ENCODE assay signal across 8 cellular contexts in genomic region chr14:58297412-58297761, GRCh38. TPM values are rescaled to one million over a fixed set of nuclear protein-coding genes. Genes with fewer than 3 reads are reported as not detected.
DNase-seq lines count a peak whose midpoint lies in the region; ATAC-seq and TF ChIP-seq lines count a peak whose summit lies in the region.

No MANE protein-coding gene starts in this region.

- H3K4me3 Mint-ChIP-seq in T-helper 2 cell treated with Interferon-gamma antibody and Interleukin-4, amounts not matched to agents 5 μg/mL and 100 μg/mL, for 36 hours = no peak overlapping the region

- H3K9me3 Mint-ChIP-seq in T-helper 2 cell treated with Interferon-gamma antibody and Interleukin-4, amounts not matched to agents 5 μg/mL and 100 μg/mL, for 36 hours = no peaks in the 10 kb centered on the region

- no peaks in the 10 kb centered on the region for H3K9me3 ChIP-seq in SK-N-MC (ENCODE audit: low read depth, low read length)
- H3K9me3 ChIP-seq in iPS-20b (ENCODE audit: insufficient read depth, low read depth, low read length) = no peaks in the 10 kb centered on the region

- H3K4me1 ChIP-seq in iPS-20b (ENCODE audit: insufficient read depth, low read length) = peaks cover 5% of the 10 kb centered on the region; the same call in 1 of the 2 replicates

- H3K36me3 ChIP-seq in SK-N-MC (ENCODE audit: insufficient read depth, low read length) = peaks cover 45% of the 10 kb centered on the region
- peaks cover 39% of the 10 kb centered on the region for H3K36me3 ChIP-seq in iPS-20b (ENCODE audit: insufficient read depth, low read depth, low read length)

- no peaks in the 10 kb centered on the region for H3K27me3 Mint-ChIP-seq in T-helper 2 cell treated with Interferon-gamma antibody and Interleukin-4, amounts not matched to agents 5 μg/mL and 100 μg/mL, for 36 hours (ENCODE audit: low read depth)

- H3K27ac ChIP-seq in SK-N-MC = peak overlapping the region; percentile 99
- no peak overlapping the region for H3K27ac ChIP-seq in iPS-20b (ENCODE audit: low read length)

- H3K4me3 ChIP-seq in AG10803 (ENCODE audit: low read length) (peak overlapping the region; percentile 94), SK-N-MC (peak overlapping the region; percentile 98), iPS-20b (ENCODE audit: low read length) (peak overlapping the region; percentile 94)

- DNase-seq in AG10803 (ENCODE audit: low read depth) = peak; percentile 65
- DNase-seq in SK-N-MC (ENCODE audit: low read depth, low spot score) = peak; percentile 22
- DNase-seq in ureter (ENCODE audit: low spot score) = peak; percentile 54
- no peak for DNase-seq in T-helper 2 cell treated with Interferon-gamma antibody and Interleukin-4, amounts not matched to agents 5 μg/mL and 100 μg/mL, for 36 hours (ENCODE audit: low spot score)
- no peak for DNase-seq in A172 (ENCODE audit: low spot score)
- no peak for DNase-seq in activated T-cell treated with anti-CD3 and anti-CD28 coated beads, Interleukin-2, amount 50 U/mL, for 1 hour

- H3K4me1 Mint-ChIP-seq in T-helper 2 cell treated with Interferon-gamma antibody and Interleukin-4, amounts not matched to agents 5 μg/mL and 100 μg/mL, for 36 hours (ENCODE audit: low read depth) = peaks cover 13% of the 10 kb centered on the region

- H3K9ac ChIP-seq in SK-N-MC (ENCODE audit: insufficient read length) (peak overlapping the region; percentile 97), iPS-20b (ENCODE audit: low read depth, low read length) (peak overlapping the region; percentile 96)

- peaks cover 51% of the 10 kb centered on the region for H3K36me3 Mint-ChIP-seq in T-helper 2 cell treated with Interferon-gamma antibody and Interleukin-4, amounts not matched to agents 5 μg/mL and 100 μg/mL, for 36 hours (ENCODE audit: low read depth)

- TF ChIP-seq CTCF in AG10803 (conservative IDR thresholded peaks at IDR 0.05; ENCODE audit: low read length) = no peak

- ATAC-seq in GM21526 (IDR thresholded peaks at IDR 0.05; ENCODE audit: low FRiP score, unreplicated experiment) = peak; percentile 4

- no peak overlapping the region for H3K27ac Mint-ChIP-seq in T-helper 2 cell treated with Interferon-gamma antibody and Interleukin-4, amounts not matched to agents 5 μg/mL and 100 μg/mL, for 36 hours

- no peaks in the 10 kb centered on the region for H3K27me3 ChIP-seq in iPS-20b (ENCODE audit: insufficient read depth, low read length)

RNA-seq across cellular contexts. Expression of gene ARID4A, which starts 1.0 kb away (rescaled TPM):
- 33.9 TPM for total RNA-seq in ureter
- 4.2 and 4.6 TPM in 2 replicates for total RNA-seq in A172 (2014; rRNA removed; shearing (Covaris generic))

RNA-seq across cellular contexts. Expression of gene PSMA3, which starts 52.7 kb away (rescaled TPM):
- total RNA-seq in ureter = 185 TPM
- total RNA-seq in A172 (2014; rRNA removed; shearing (Covaris generic)) = 163 and 205 TPM in 2 replicates

Comparison
In these comparisons a context has a peak if more than half of its experiments do, and no peak if none do; other contexts are left out.
1. DNase-seq: peak in AG10803 (single experiment), SK-N-MC (single experiment) and ureter (single experiment); none in T-helper 2 cell treated with Interferon-gamma antibody and Interleukin-4, amounts not matched to agents 5 μg/mL and 100 μg/mL, for 36 hours (single experiment), A172 (single experiment) and activated T-cell treated with anti-CD3 and anti-CD28 coated beads, Interleukin-2, amount 50 U/mL, for 1 hour (single experiment).
2. Peak in every context shown above with its lines, with median percentiles within 50 percentile points of each other: H3K4me3 ChIP-seq.